In the genomic region with DNA sequence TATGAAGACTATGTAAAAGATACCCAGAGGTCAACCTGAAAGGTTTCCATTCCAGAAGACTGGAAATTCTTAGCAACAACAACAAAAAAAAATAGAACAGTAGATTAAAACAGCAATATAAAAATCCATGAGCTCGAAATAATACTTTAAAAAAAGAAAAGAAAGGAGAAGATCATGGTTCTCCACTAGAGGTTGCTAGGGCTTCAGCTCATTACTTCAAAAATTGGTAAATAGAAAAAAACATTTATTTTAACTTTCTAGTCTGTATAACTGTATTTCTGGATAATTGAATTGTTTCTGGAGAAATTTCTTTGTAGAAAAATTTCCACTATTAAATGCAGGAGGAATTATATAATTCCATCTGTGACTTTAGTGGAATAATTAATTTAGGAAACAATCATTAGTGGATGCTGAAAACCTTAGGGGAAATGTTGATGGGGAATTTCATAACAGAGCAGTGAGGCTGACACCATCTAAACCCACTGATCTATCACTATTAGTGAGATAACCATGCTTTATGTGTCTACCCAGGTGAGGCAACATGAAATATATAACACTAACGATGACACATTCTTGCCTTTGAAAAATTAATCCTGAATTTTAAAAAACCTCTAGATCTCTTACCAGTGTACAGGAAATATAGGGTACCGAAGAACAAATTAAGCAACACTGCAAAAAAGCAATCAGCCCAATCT, we compare ENCODE assay signal across 14 cellular contexts.
DNase-seq lines count a peak whose midpoint lies in the region; ATAC-seq and TF ChIP-seq lines count a peak whose summit lies in the region.
"Had no signal": no experiment of that assay in that cellular context is flagged by ENCODE, and none has a peak within 500 bp of the region (broad histone marks: within the 10 kb centered on the region; RNA-seq: fewer than 3 reads in every experiment).

No MANE protein-coding gene starts in this region.

- H3K4me1 Mint-ChIP-seq in MCF 10A (ENCODE audit: insufficient read depth, unreplicated experiment) = no peaks in the 10 kb centered on the region
- peaks cover 59 to 65% (median 60%) of the 10 kb centered on the region in 3 donors for H3K4me1 Mint-ChIP-seq in T-cell

- no peaks in the 10 kb centered on the region for H3K27me3 Mint-ChIP-seq in MCF 10A (ENCODE audit: insufficient read depth, unreplicated experiment)
- H3K27me3 Mint-ChIP-seq in T-cell = no peaks in the 10 kb centered on the region
- H3K27me3 Mint-ChIP-seq: activated naive CD4-positive, alpha-beta T cell treated with anti-CD3 and anti-CD28 coated beads, Interleukin-2, amount 10 ng/mL, durations not matched to agents 7 days and 5 days had no signal

- peak; percentile 17 for TF ChIP-seq CTCF in MCF 10A (IDR thresholded peaks at IDR 0.05; ENCODE audit: unreplicated experiment)
- peak in 1 of 3 donors; percentile 23 for TF ChIP-seq CTCF in breast epithelium (IDR thresholded peaks at IDR 0.05)
- TF ChIP-seq CTCF in fibroblast of pulmonary artery (IDR thresholded peaks at IDR 0.05; ENCODE audit: low read length, missing control alignments) = peak; percentile 64
- TF ChIP-seq CTCF in transverse colon (IDR thresholded peaks at IDR 0.05) = peak; percentile 18 to 36 (median 27)
- peak in 2 of 6 experiments; percentile 25 to 27 for TF ChIP-seq CTCF in upper lobe of left lung (IDR thresholded peaks at IDR 0.05)

- POLR2A ChIA-PET in MCF 10A (lab: Yijun Ruan, JAX) = interaction anchor here (0.6 to 1.2 kb wide), 2 partner anchors 23 to 1159 kb away, joined by 3 read pairs; no protein-coding TSS in a partner anchor
- POLR2A ChIA-PET in T-cell (lab: Charles Lee) = no interaction called here

- H3K36me3 ChIP-seq in breast epithelium (no peaks in the 10 kb centered on the region), transverse colon (no peaks in the 10 kb centered on the region), upper lobe of left lung (no peaks in the 10 kb centered on the region)
- H3K36me3 ChIP-seq: BLaER1 treated with 17β-estradiol and CSF1 and Interleukin-3, amounts not matched to agents 10 nM and 100 nM had no signal

- in situ Hi-C loops in transverse colon (cut with MboI; ENCODE audit: low pct_ligation_motif_present in 1 of 4, low pct_unique_long_range_greater_than_20kb in 1 of 4, low sequenced_read_pairs in 3 of 4) = loop anchor here in 1 of 4 donors (10.0 kb wide), 1 partner anchor 281 kb away; no protein-coding TSS in a partner anchor

- BruUV-seq in MCF 10A (replicated peaks; lab: Mats Ljungman, UMichigan) = no TSS peak

- H3K27ac ChIP-seq in breast epithelium = no peak overlapping the region
- no peak overlapping the region for H3K27ac ChIP-seq in transverse colon
- no peak overlapping the region for H3K27ac ChIP-seq in upper lobe of left lung
- H3K27ac ChIP-seq: BLaER1 treated with 17β-estradiol and CSF1 and Interleukin-3, amounts not matched to agents 10 nM and 100 nM had no signal

- ATAC-seq in T-cell (replicated peaks in 1 of 4) = no peak
- ATAC-seq in HG03442 (IDR thresholded peaks at IDR 0.05; ENCODE audit: unreplicated experiment) = no peak
- no peak for ATAC-seq in upper lobe of left lung (ENCODE audit: low FRiP score in 2 of 2)

- H3K4me3 Mint-ChIP-seq in MCF 10A (ENCODE audit: unreplicated experiment) (no peak overlapping the region), T-cell (peak overlapping the region in 1 of 3 donors; percentile 57)
- H3K4me3 Mint-ChIP-seq: activated naive CD4-positive, alpha-beta T cell treated with anti-CD3 and anti-CD28 coated beads, Interleukin-2, amount 10 ng/mL, durations not matched to agents 7 days and 5 days; T-helper 1 cell treated with Interleukin-12 subunit alpha and Interleukin-12 subunit beta and Interleukin-4 antibody, amounts not matched to agents 30 μg/mL and 1 μg/mL, for 36 hours had no signal

- H3K4me1 ChIP-seq in breast epithelium (no peaks in the 10 kb centered on the region), transverse colon (no peaks in the 10 kb centered on the region), upper lobe of left lung (no peaks in the 10 kb centered on the region)
- H3K4me1 ChIP-seq: BLaER1 treated with 17β-estradiol and CSF1 and Interleukin-3, amounts not matched to agents 10 nM and 100 nM had no signal

- H3K27me3 ChIP-seq in breast epithelium (no peaks in the 10 kb centered on the region), transverse colon (no peaks in the 10 kb centered on the region), upper lobe of left lung (no peaks in the 10 kb centered on the region)
- H3K27me3 ChIP-seq: BLaER1 treated with 17β-estradiol and CSF1 and Interleukin-3, amounts not matched to agents 10 nM and 100 nM had no signal

- H3K9me3 ChIP-seq in breast epithelium (peaks cover 6 to 8% of the 10 kb centered on the region in 2 donors), transverse colon (peaks cover 4 to 7% of the 10 kb centered on the region in 2 donors), upper lobe of left lung (peaks cover 0 to 15% (median 9%) of the 10 kb centered on the region in 4 donors)

- CTCF ChIA-PET in MCF 10A (lab: Yijun Ruan, JAX) = interaction anchor here (0.5 to 1.9 kb wide), 14 partner anchors 20 to 504 kb away, joined by 3 to 9 read pairs (median 3); no protein-coding TSS in a partner anchor
- CTCF ChIA-PET in T-cell (lab: Charles Lee) = interaction anchor here (0.6 to 2.2 kb wide), 28 partner anchors 8 to 466 kb away, joined by 3 to 47 read pairs (median 4); partner anchors contain the start of gene ANO10 (in 1 of the 2)

- no peaks in the 10 kb centered on the region for H3K36me3 Mint-ChIP-seq in MCF 10A (ENCODE audit: insufficient read depth, unreplicated experiment)
- peaks cover 12% of the 10 kb centered on the region for H3K36me3 Mint-ChIP-seq in T-cell

- intact Hi-C loops in MCF 10A (cut with micrococcal nuclease) = loop anchor here (1.0 to 2.0 kb wide), 2 partner anchors 154 to 279 kb away; no protein-coding TSS in a partner anchor
- intact Hi-C loops in breast epithelium (cut with DNase I; ENCODE audit: low total_unique reads) = no loop called here
- intact Hi-C loops in transverse colon (cut with DNase I; ENCODE audit: low total_unique reads) = no loop called here

- DNase-seq in MCF 10A (ENCODE audit: unreplicated experiment) = no peak
- DNase-seq in breast epithelium (ENCODE audit: low spot score in 2 of 2) = no peak
- no peak for DNase-seq in T-cell
- peak; percentile 64 for DNase-seq in fibroblast of pulmonary artery (ENCODE audit: low read depth)
- DNase-seq in transverse colon = no peak
- DNase-seq in upper lobe of left lung = no peak
- no peak for DNase-seq in NCI-H1092 (lab: John Stamatoyannopoulos, UW)
- DNase-seq: activated naive CD4-positive, alpha-beta T cell treated with anti-CD3 and anti-CD28 coated beads, Interleukin-2, amount 10 ng/mL, durations not matched to agents 7 days and 5 days; NCI-H1694; retina; stimulated activated naive CD4-positive, alpha-beta T cell treated with Interleukin-2 at 50 U/mL for 16 hours had no signal

- TF ChIP-seq EP300 in transverse colon (IDR thresholded peaks at IDR 0.05; ENCODE audit: low read depth) = no peak
- TF ChIP-seq EP300 in upper lobe of left lung (IDR thresholded peaks at IDR 0.05) = no peak

- H3K9me3 Mint-ChIP-seq in MCF 10A (ENCODE audit: unreplicated experiment) (peaks cover 20% of the 10 kb centered on the region), T-cell (peaks cover 0 to 22% (median 16%) of the 10 kb centered on the region in 3 donors)

- WGBS in transverse colon (ENCODE audit: low coverage in 1 of 2), 2 donors = 73 to 80% methylated on average over 3 of the region's 3 CpGs
- WGBS in upper lobe of left lung, 2 donors = 64 to 74% methylated on average over 3 of the region's 3 CpGs

- H3K4me3 ChIP-seq in breast epithelium = no peak overlapping the region
- no peak overlapping the region for H3K4me3 ChIP-seq in fibroblast of pulmonary artery (replicated peaks; ENCODE audit: low read depth, low read length)
- H3K4me3 ChIP-seq in transverse colon = no peak overlapping the region
- no peak overlapping the region for H3K4me3 ChIP-seq in upper lobe of left lung
- H3K4me3 ChIP-seq: BLaER1 treated with 17β-estradiol and CSF1 and Interleukin-3, amounts not matched to agents 10 nM and 100 nM had no signal

- no peak for TF ChIP-seq POLR2A in breast epithelium (IDR thresholded peaks at IDR 0.05)
- TF ChIP-seq POLR2A in transverse colon (IDR thresholded peaks at IDR 0.05) = no peak
- TF ChIP-seq POLR2A in upper lobe of left lung (IDR thresholded peaks at IDR 0.05) = no peak

- H3K27ac Mint-ChIP-seq in MCF 10A (ENCODE audit: low read depth, unreplicated experiment) (no peak overlapping the region), T-cell (peak overlapping the region; percentile 42 to 81)
